Comparison of ENCODE assay signal across 1 cellular context in the genomic region with DNA sequence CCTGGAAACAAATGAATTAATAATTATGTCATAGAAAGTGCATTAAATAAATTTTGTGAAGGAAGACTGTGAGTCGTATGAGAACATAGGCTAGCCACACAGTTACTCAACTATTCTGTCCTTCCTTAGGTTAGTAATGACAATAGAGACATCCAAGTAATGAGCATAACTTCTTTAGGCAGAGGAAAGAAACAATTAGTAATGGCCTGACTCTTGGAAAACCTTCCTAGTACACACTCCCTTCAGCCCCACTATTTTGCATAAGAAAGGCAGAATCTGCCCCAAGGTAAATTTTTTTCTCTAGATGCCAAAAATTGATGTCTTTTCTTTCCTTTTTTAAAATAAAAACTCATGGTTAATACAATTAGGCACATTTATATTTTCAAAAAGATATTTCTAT.
TF ChIP-seq lines count a peak whose summit lies in the region.

No MANE protein-coding gene starts in this region.

TF ChIP-seq in GM23338, 12 proteins besides CTCF, POLR2A, EP300 and RAD21 (continued from another document):
- no peak for TF ChIP-seq REST (IDR thresholded peaks at IDR 0.05; ENCODE audit: unreplicated experiment)
- TF ChIP-seq STAT1 (IDR thresholded peaks at IDR 0.05; ENCODE audit: unreplicated experiment), result no peak
- TF ChIP-seq JUNB (IDR thresholded peaks at IDR 0.05; ENCODE audit: unreplicated experiment), result no peak
- no peak for TF ChIP-seq EZH2phosphoT487 (IDR thresholded peaks at IDR 0.05; ENCODE audit: unreplicated experiment)
- TF ChIP-seq NANOG (IDR thresholded peaks at IDR 0.05; ENCODE audit: borderline replicate concordance), result no peak
- TF ChIP-seq EZH2 (IDR thresholded peaks at IDR 0.05; ENCODE audit: low read depth, unreplicated experiment), result no peak
- no peak for TF ChIP-seq ZNF114 (CRISPR knock-in tag; IDR thresholded peaks at IDR 0.05)
- TF ChIP-seq ZNF462 (CRISPR knock-in tag; IDR thresholded peaks at IDR 0.05), result no peak
